Comparison of ENCODE assay signal across 17 cellular contexts in genomic region chr3:14218355-14218754, GRCh38. TPM values are rescaled to one million over a fixed set of nuclear protein-coding genes. Genes with fewer than 3 reads are reported as not detected.
DNase-seq lines count a peak whose midpoint lies in the region; ATAC-seq and TF ChIP-seq lines count a peak whose summit lies in the region.
"Had no signal": no experiment of that assay in that cellular context is flagged by ENCODE, and none has a peak within 500 bp of the region (broad histone marks: within the 10 kb centered on the region; RNA-seq: fewer than 3 reads in every experiment).

No MANE protein-coding gene starts in this region.

- peaks cover 11% of the 10 kb centered on the region for H3K4me1 ChIP-seq in OCI-LY7 (ENCODE audit: insufficient read depth, low read length, poor library complexity, severe bottlenecking)
- H3K4me1 ChIP-seq: A549 had no signal

- no peak overlapping the region for H2AFZ ChIP-seq in OCI-LY7 (ENCODE audit: low read length)
- H2AFZ ChIP-seq: GM23248 had no signal

- H3K27ac ChIP-seq in OCI-LY7 (ENCODE audit: low read depth, low read length, poor library complexity, severe bottlenecking) = no peak overlapping the region
- H3K27ac ChIP-seq: A549, GM23248 had no signal

- peaks cover 24% of the 10 kb centered on the region for H3K9me3 ChIP-seq in OCI-LY7 (ENCODE audit: low read length)

- no peaks in the 10 kb centered on the region; the same call in 1 of the 2 replicates for H3K36me3 ChIP-seq in OCI-LY7 (ENCODE audit: insufficient read depth, low read length)

- H3K4me3 ChIP-seq in AG10803 (ENCODE audit: low read length) (no peak overlapping the region), OCI-LY7 (ENCODE audit: low read depth, low read length, poor library complexity, severe bottlenecking) (no peak overlapping the region), fibroblast of the aortic adventitia (ENCODE audit: low read depth, low read length) (no peak overlapping the region)
- H3K4me3 ChIP-seq: A549, GM23248 had no signal

- POLR2A ChIA-PET in OCI-LY7 (lab: Charles Lee) = interaction anchor here (0.9 to 2.0 kb wide), 3 partner anchors 13 to 25 kb away, joined by 3 to 9 read pairs (median 3); no protein-coding TSS in a partner anchor

- TF ChIP-seq CTCF in AG10803 (conservative IDR thresholded peaks at IDR 0.05; ENCODE audit: low read length) (no peak), OCI-LY7 (conservative IDR thresholded peaks at IDR 0.05; ENCODE audit: low read length) (no peak), fibroblast of the aortic adventitia (IDR thresholded peaks at IDR 0.05; ENCODE audit: insufficient read depth, low read length) (no peak)

- no peak for ATAC-seq in GM21381 (IDR thresholded peaks at IDR 0.05; ENCODE audit: unreplicated experiment)
- ATAC-seq: A549 had no signal

- no peaks in the 10 kb centered on the region for H4K20me1 ChIP-seq in OCI-LY7 (ENCODE audit: insufficient read depth, low read length)

- no TSS peak for BruUV-seq in OCI-LY7 (replicated peaks; lab: Mats Ljungman, UMichigan)

- CTCF ChIA-PET in OCI-LY7 (lab: Charles Lee; ENCODE audit: unreplicated experiment) = no interaction called here

- intact Hi-C loops in OCI-LY7 (cut with micrococcal nuclease; ENCODE audit: unreplicated experiment) = no loop called here

- H3K79me2 ChIP-seq in OCI-LY7 (ENCODE audit: insufficient read depth, low read depth, low read length) = no peaks in the 10 kb centered on the region

- H3K4me2 ChIP-seq in OCI-LY7 (ENCODE audit: low read length) = peak overlapping the region; percentile 39; the same call in 1 of the 2 replicates
- H3K4me2 ChIP-seq: A549 had no signal

- DNase-seq in AG10803 (ENCODE audit: low read depth) (peak; percentile 67), OCI-LY7 (ENCODE audit: low spot score) (no peak), fibroblast of the aortic adventitia (ENCODE audit: low read depth) (peak; percentile 31), HT-29 (ENCODE audit: low spot score) (no peak), COR-L47 (lab: John Stamatoyannopoulos, UW) (no peak)
- DNase-seq: 8988T; ACHN; C1 segment of cervical spinal cord; Caco-2; CD4-positive, alpha-beta memory T cell; DMS153; DND-41; GM23248; H7; HCEC 1CT had no signal

- H3K9me2 ChIP-seq in OCI-LY7 (ENCODE audit: insufficient read depth, low read length) = no peaks in the 10 kb centered on the region

RNA-seq across cellular contexts. Expression of gene LSM3, which starts 39.7 kb away (rescaled TPM):
- 12.4 and 15.6 TPM in 2 replicates for total RNA-seq in OCI-LY7 (2014; rRNA removed; shearing (Covaris generic))
- total RNA-seq in OCI-LY7 (2022) = 21.0 and 21.9 TPM in 2 replicates
- 5.6 and 15.6 TPM in 2 replicates for total RNA-seq in fibroblast of the aortic adventitia (ENCODE audit: low replicate concordance)
- total RNA-seq in HT-29 (2014; rRNA removed; shearing (Covaris generic)) = 7.1 and 7.4 TPM in 2 replicates

RNA-seq across cellular contexts. Expression of gene XPC, which starts 40.0 kb away (rescaled TPM):
- 22.7 and 30.2 TPM in 2 replicates for total RNA-seq in OCI-LY7 (2014; rRNA removed; shearing (Covaris generic))
- total RNA-seq in OCI-LY7 (2022) (38.6 and 44.1 TPM in 2 replicates), fibroblast of the aortic adventitia (ENCODE audit: low replicate concordance) (61.6 and 186 TPM in 2 replicates)
- total RNA-seq in HT-29 (2014; rRNA removed; shearing (Covaris generic)) = 8.6 and 9.3 TPM in 2 replicates

Comparison
In these comparisons a context has a peak if more than half of its experiments do, and no peak if none do; other contexts are left out.
1. DNase-seq: peak in AG10803 (single experiment) and fibroblast of the aortic adventitia (single experiment); none in OCI-LY7 (single experiment), HT-29 (single experiment) and COR-L47 (single experiment).